Comparison of ENCODE assay signal across 18 cellular contexts in the genomic region with DNA sequence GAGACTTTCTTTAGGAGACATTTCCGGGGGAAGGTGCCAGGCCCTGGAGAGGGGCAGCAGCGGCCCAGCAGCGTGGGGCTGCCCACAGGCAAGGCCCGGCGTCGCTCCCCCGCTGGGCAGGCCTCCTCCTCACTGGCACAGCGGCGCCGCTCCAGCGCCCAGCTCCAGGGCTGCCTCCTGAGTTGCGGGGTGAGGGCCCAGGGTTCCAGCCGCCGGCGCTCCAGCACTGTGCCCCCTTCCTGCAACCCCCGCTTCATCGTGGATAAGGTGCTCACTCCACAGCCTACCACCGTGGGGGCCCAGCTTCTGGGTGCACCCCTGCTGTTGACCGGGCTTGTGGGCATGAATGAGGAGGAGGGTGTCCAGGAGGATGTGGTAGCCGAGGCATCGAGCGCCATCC. TPM values are rescaled to one million over a fixed set of nuclear protein-coding genes. Genes with fewer than 3 reads are reported as not detected.
"Had no signal": no experiment of that assay in that cellular context is flagged by ENCODE, and none has a peak within 500 bp of the region (broad histone marks: within the 10 kb centered on the region; RNA-seq: fewer than 3 reads in every experiment).

No MANE protein-coding gene starts in this region.

- H3K27me3 ChIP-seq: hepatocyte, testis, upper lobe of left lung had no signal

- ATAC-seq: activated T-cell treated with anti-CD3 and anti-CD28 coated beads, Interleukin-2, amount 50 U/mL, for 72 hours; right cardiac atrium had no signal

- DNase-seq: activated CD4-positive, alpha-beta T cell treated with anti-CD3 and anti-CD28 coated beads for 48 hours; activated CD4-positive, CD25-positive, alpha-beta regulatory T cell; activated CD8-positive, alpha-beta memory T cell treated with anti-CD3 and anti-CD28 coated beads, Interleukin-2, amount 50 U/mL, for 4 hours; activated effector memory CD4-positive, alpha-beta T cell treated with anti-CD3 and anti-CD28 coated beads, Interleukin-2, amount 50 U/mL, for 16 hours; activated naive CD4-positive, alpha-beta T cell treated with anti-CD3 and anti-CD28 coated beads, Interleukin-2, amount 50 U/mL, for 16 hours; activated T-cell treated with anti-CD3 and anti-CD28 coated beads, Interleukin-2, amount 50 U/mL, for 72 hours; dermis blood vessel endothelial cell; T-cell; T-helper 9 cell; testis had no signal

- H3K27ac Mint-ChIP-seq: activated T-cell treated with anti-CD3 and anti-CD28 coated beads, Interleukin-2, amount 50 U/mL, for 72 hours; progenitor cell of endocrine pancreas had no signal

- H3K4me3 Mint-ChIP-seq: stimulated activated naive CD8-positive, alpha-beta T cell treated with anti-CD3 and anti-CD28 coated beads, Interleukin-15, Interleukin-2, amounts not matched to agents 100 ng/mL and 50 ng/mL, for 24 hours; T-cell had no signal

- H3K27me3 Mint-ChIP-seq: progenitor cell of endocrine pancreas; stimulated activated naive CD8-positive, alpha-beta T cell treated with anti-CD3 and anti-CD28 coated beads, Interleukin-15, Interleukin-2, amounts not matched to agents 100 ng/mL and 50 ng/mL, for 24 hours; T-cell had no signal

- H3K27ac ChIP-seq: hepatocyte, testis had no signal

- H3K9me3 ChIP-seq: testis, upper lobe of left lung had no signal

- H3K9me3 Mint-ChIP-seq: activated T-cell treated with anti-CD3 and anti-CD28 coated beads, Interleukin-2, amount 50 U/mL, for 72 hours; stimulated activated naive CD8-positive, alpha-beta T cell treated with anti-CD3 and anti-CD28 coated beads, Interleukin-15, Interleukin-2, amounts not matched to agents 100 ng/mL and 50 ng/mL, for 24 hours; T-cell had no signal

- H3K4me3 ChIP-seq: hepatocyte, skin epidermis, upper lobe of left lung had no signal

- H3K4me2 ChIP-seq: hepatocyte had no signal

RNA-seq across cellular contexts. Expression of gene CHRM4, which starts 25.3 kb away (rescaled TPM):
- total RNA-seq: bronchial epithelial cell, fibroblast of villous mesenchyme had no signal
